Comparison of ENCODE assay signal across 1 cellular context in the genomic region with DNA sequence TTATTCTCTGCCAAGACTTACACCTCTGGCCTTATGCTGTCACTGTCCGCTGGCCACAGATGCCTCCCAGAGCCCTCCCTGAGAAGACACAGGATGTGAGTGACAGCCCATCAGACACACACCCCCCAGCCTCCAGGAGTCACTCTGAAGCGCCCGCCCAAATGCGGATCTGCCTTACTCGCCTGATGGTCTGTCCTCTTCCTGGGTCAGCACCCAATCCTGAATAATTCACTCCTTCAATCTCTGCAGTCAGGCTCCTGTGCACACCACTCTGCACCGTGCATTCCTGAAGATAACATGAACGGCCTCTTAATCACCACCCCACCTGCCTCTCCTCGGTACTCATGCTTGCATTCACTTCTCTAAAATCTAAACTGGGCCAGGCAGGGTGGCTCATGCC.
TF ChIP-seq lines count a peak whose summit lies in the region.

No MANE protein-coding gene starts in this region.

TF ChIP-seq in SK-N-SH, 30 proteins besides CTCF, POLR2A, EP300 and RAD21 (continued from another document):
- TF ChIP-seq, protein P1, sequence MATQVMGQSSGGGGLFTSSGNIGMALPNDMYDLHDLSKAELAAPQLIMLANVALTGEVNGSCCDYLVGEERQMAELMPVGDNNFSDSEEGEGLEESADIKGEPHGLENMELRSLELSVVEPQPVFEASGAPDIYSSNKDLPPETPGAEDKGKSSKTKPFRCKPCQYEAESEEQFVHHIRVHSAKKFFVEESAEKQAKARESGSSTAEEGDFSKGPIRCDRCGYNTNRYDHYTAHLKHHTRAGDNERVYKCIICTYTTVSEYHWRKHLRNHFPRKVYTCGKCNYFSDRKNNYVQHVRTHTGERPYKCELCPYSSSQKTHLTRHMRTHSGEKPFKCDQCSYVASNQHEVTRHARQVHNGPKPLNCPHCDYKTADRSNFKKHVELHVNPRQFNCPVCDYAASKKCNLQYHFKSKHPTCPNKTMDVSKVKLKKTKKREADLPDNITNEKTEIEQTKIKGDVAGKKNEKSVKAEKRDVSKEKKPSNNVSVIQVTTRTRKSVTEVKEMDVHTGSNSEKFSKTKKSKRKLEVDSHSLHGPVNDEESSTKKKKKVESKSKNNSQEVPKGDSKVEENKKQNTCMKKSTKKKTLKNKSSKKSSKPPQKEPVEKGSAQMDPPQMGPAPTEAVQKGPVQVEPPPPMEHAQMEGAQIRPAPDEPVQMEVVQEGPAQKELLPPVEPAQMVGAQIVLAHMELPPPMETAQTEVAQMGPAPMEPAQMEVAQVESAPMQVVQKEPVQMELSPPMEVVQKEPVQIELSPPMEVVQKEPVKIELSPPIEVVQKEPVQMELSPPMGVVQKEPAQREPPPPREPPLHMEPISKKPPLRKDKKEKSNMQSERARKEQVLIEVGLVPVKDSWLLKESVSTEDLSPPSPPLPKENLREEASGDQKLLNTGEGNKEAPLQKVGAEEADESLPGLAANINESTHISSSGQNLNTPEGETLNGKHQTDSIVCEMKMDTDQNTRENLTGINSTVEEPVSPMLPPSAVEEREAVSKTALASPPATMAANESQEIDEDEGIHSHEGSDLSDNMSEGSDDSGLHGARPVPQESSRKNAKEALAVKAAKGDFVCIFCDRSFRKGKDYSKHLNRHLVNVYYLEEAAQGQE (IDR thresholded peaks at IDR 0.05; ENCODE audit: low read depth, low read length): no peak
- TF ChIP-seq ELF1 (IDR thresholded peaks at IDR 0.05): no peak
- TF ChIP-seq RXRA (IDR thresholded peaks at IDR 0.05; ENCODE audit: borderline replicate concordance, low read depth): no peak
- TF ChIP-seq RCOR1 (IDR thresholded peaks at IDR 0.05; ENCODE audit: low read length): no peak
- no peak for TF ChIP-seq CHD2 (IDR thresholded peaks at IDR 0.05; ENCODE audit: low read length, partially characterized antibody)
- TF ChIP-seq, protein P2, sequence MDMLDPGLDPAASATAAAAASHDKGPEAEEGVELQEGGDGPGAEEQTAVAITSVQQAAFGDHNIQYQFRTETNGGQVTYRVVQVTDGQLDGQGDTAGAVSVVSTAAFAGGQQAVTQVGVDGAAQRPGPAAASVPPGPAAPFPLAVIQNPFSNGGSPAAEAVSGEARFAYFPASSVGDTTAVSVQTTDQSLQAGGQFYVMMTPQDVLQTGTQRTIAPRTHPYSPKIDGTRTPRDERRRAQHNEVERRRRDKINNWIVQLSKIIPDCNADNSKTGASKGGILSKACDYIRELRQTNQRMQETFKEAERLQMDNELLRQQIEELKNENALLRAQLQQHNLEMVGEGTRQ (IDR thresholded peaks at IDR 0.05; ENCODE audit: borderline replicate concordance, low read depth, low read length): no peak
- TF ChIP-seq NFIC (IDR thresholded peaks at IDR 0.05; ENCODE audit: borderline replicate concordance): no peak
TF ChIP-seq in SK-N-SH: peak in this region for 0.
